8 cellular contexts compared by ENCODE assay signal in the genomic region with DNA sequence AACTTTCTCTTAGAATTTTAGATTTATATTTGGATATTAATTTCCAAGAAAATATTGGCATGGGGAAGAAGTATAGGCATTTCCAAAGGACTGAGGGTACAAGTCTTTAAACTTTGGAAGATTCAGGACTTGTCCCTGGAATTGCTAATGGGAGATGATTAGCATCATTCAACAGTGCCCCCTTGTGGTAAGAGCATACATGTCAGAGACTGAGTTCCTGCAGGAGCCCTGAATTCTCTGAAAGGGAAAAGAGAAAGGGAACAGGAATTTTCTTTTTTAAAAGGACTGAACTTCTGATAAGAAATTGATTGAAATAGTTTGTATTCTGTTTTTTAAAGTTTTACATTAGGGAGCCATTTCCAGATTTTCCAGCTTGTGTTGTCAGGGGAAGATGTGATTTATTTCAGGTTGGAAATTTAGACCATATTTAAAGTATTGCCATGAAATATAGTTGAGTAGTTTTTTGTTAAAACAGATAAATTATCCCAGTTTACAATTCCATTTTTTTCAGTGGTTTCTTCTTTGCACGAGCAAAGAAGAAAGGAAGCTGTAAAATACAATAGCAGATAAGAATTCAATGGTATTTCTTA. TPM values are rescaled to one million over a fixed set of nuclear protein-coding genes. Genes with fewer than 3 reads are reported as not detected.
A peak's percentile ranks its signal among the peaks of the same experiment; 100 is the strongest.
DNase-seq lines count a peak whose midpoint lies in the region; ATAC-seq and TF ChIP-seq lines count a peak whose summit lies in the region.

No MANE protein-coding gene starts in this region.

- DNase-seq in GM04503 (ENCODE audit: low read depth), result peak; percentile 29
- DNase-seq in NCI-H146 (lab: John Stamatoyannopoulos, UW), result peak; percentile 80
- peak in 1 of 3 donors; percentile 12 for DNase-seq in T-helper 17 cell
- DNase-seq in epithelial cell of esophagus (ENCODE audit: low read depth), result peak; percentile 86
- DNase-seq in midbrain (lab: John Stamatoyannopoulos, UW), result peak; percentile 82

- peaks cover 2% of the 10 kb centered on the region for H3K4me1 Mint-ChIP-seq in T-helper 17 cell

- H3K9me3 ChIP-seq in T-helper 17 cell (ENCODE audit: control insufficient read depth, low read length, poor library complexity, severe bottlenecking), result no peaks in the 10 kb centered on the region

- peak; percentile 42 for ATAC-seq in T-helper 17 cell
- no peak for ATAC-seq in HG02798 (IDR thresholded peaks at IDR 0.05; ENCODE audit: poor library complexity, unreplicated experiment)
- no peak for ATAC-seq in GM21619 (IDR thresholded peaks at IDR 0.05; ENCODE audit: unreplicated experiment)

- H3K27me3 ChIP-seq in ACC112 (ENCODE audit: insufficient read depth, low read length), result no peaks in the 10 kb centered on the region

- peak; percentile 87 for TF ChIP-seq CTCF in epithelial cell of esophagus (IDR thresholded peaks at IDR 0.05; ENCODE audit: insufficient read depth, low read depth, low read length, missing control alignments)

- H3K4me3 ChIP-seq in ACC112 (ENCODE audit: low read depth, low read length), result no peak overlapping the region
- H3K4me3 ChIP-seq in epithelial cell of esophagus (ENCODE audit: low read length), result no peak overlapping the region

- H2AFZ ChIP-seq in ACC112 (ENCODE audit: low read length, unreplicated experiment), result no peak overlapping the region

- peaks cover 20% of the 10 kb centered on the region for H3K36me3 ChIP-seq in ACC112 (ENCODE audit: insufficient read depth, low read length)

- peaks cover 11% of the 10 kb centered on the region for H3K4me1 ChIP-seq in ACC112 (ENCODE audit: control insufficient read depth, insufficient read depth, low read length, unreplicated experiment)

- peaks cover 2% of the 10 kb centered on the region for H3K36me3 Mint-ChIP-seq in T-helper 17 cell (ENCODE audit: low read depth)

- H3K27me3 Mint-ChIP-seq in T-helper 17 cell, result no peaks in the 10 kb centered on the region

- peak overlapping the region; percentile 56 for H3K27ac ChIP-seq in ACC112 (ENCODE audit: low read depth, low read length)

- no peak overlapping the region for H3K27ac Mint-ChIP-seq in T-helper 17 cell

- H3K4me3 Mint-ChIP-seq in T-helper 17 cell, result no peak overlapping the region

- H3K79me2 ChIP-seq in ACC112 (ENCODE audit: control insufficient read depth, insufficient read depth, low read length, unreplicated experiment), result no peaks in the 10 kb centered on the region

RNA-seq across cellular contexts. Expression of gene REP15, which starts 44.0 kb away (rescaled TPM):
- total RNA-seq in T-helper 17 cell, result not detected

RNA-seq across cellular contexts. Expression of gene MRPS35, which starts 58.4 kb away (rescaled TPM):
- 10 to 100 TPM; 17.2 to 24.8 TPM for total RNA-seq in T-helper 17 cell
